Comparison of ENCODE assay signal across 13 cellular contexts in the genomic region with DNA sequence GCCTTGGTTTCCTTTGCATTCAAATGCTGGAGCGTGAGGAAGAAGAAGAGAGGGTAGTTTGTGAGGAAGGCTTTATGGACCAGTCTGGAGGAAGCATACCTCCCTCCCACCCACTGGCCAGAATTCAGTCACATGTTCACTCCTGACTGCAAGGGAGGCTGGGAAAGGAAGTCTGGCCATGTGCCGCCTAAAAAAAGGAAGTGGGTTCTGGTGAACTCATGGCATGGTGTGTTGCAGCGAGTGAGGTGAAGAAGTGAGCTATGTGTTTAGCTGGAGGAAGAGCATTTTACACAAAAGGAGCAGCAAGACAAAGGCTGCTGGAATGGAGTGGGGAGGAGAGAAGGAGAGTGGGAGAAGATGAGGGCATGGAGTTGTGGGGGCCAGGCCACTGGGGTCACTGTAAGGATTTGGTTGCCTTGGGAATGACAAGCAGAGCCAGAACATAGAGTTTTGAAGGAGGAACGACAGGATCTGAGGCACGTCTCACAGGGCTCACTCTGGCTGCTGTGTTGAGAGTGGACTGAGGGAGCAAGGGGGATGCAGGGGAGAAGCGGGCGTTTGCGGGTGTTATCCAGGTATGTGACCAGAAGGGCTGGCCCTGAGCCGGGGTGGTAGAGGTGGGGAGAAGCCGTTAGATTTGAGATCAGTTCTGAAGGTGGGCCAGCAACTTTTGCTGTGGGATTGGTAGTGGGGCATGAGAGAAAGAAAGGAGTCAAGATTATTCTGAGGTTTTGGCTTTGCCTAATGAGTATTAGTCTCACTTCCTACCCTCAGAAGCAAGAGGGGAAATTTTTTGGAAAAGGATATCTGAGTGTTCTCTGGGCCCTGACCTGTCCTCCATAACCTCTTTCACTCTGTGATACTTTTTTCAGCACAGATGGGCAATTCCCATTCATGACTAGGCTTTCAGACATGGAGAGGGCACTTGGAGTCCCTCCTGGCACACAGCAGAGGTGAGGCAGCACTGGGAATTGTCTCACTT. TPM values are rescaled to one million over a fixed set of nuclear protein-coding genes. Genes with fewer than 3 reads are reported as not detected.
DNase-seq lines count a peak whose midpoint lies in the region; ATAC-seq and TF ChIP-seq lines count a peak whose summit lies in the region.
"Had no signal": no experiment of that assay in that cellular context is flagged by ENCODE, and none has a peak within 500 bp of the region (broad histone marks: within the 10 kb centered on the region; RNA-seq: fewer than 3 reads in every experiment).

No MANE protein-coding gene starts in this region.

- no peak for DNase-seq in T-helper 1 cell
- DNase-seq in HT1080 (ENCODE audit: low read depth) = peak; percentile 38
- DNase-seq in activated B cell treated with CpG ODN at 0.5 μM for 24 hours = no peak
- no peak for DNase-seq in nephron progenitor cell
- no peak for DNase-seq in stimulated activated CD4-positive, alpha-beta T cell treated with anti-CD3 and anti-CD28 coated beads, Interleukin-2, amount 100 ng/mL, for 48 hours
- DNase-seq: DMS79; H9; MM.1S; NK-92 treated with Interleukin-12 subunit alpha and Interleukin-12 subunit beta, amount 100 ng/mL, for 24 hours had no signal

- intact Hi-C loops in activated B cell treated with CpG ODN at 0.5 μM for 24 hours (cut with micrococcal nuclease) = no loop called here

- H3K27ac Mint-ChIP-seq in T-helper 1 cell treated with Interleukin-12 subunit alpha and Interleukin-12 subunit beta and Interleukin-4 antibody, amounts not matched to agents 30 μg/mL and 1 μg/mL, for 36 hours = peak overlapping the region; percentile 35
- peak overlapping the region; percentile 19 for H3K27ac Mint-ChIP-seq in activated B cell treated with CpG ODN at 0.5 μM for 24 hours
- H3K27ac Mint-ChIP-seq in nephron progenitor cell = peak overlapping the region; percentile 2
- H3K27ac Mint-ChIP-seq: H9, nephron had no signal

- H3K36me3 Mint-ChIP-seq in T-helper 1 cell treated with Interleukin-12 subunit alpha and Interleukin-12 subunit beta and Interleukin-4 antibody, amounts not matched to agents 30 μg/mL and 1 μg/mL, for 36 hours (ENCODE audit: low read depth) = peaks cover 13% of the 10 kb centered on the region
- H3K36me3 Mint-ChIP-seq in activated B cell treated with CpG ODN at 0.5 μM for 24 hours (ENCODE audit: low read depth) = no peaks in the 10 kb centered on the region
- H3K36me3 Mint-ChIP-seq in nephron progenitor cell (ENCODE audit: low read depth) = no peaks in the 10 kb centered on the region

- no peak for ATAC-seq in activated B cell treated with CpG ODN at 0.5 μM for 24 hours (ENCODE audit: low read depth)
- ATAC-seq in GM19324 (IDR thresholded peaks at IDR 0.05; ENCODE audit: low FRiP score, unreplicated experiment) = no peak
- no peak for ATAC-seq in GM18861 (IDR thresholded peaks at IDR 0.05; ENCODE audit: unreplicated experiment)

- H3K4me3 Mint-ChIP-seq in T-helper 1 cell treated with Interleukin-12 subunit alpha and Interleukin-12 subunit beta and Interleukin-4 antibody, amounts not matched to agents 30 μg/mL and 1 μg/mL, for 36 hours = peak overlapping the region; percentile 23
- H3K4me3 Mint-ChIP-seq in activated B cell treated with CpG ODN at 0.5 μM for 24 hours (no peak overlapping the region), nephron progenitor cell (no peak overlapping the region)
- H3K4me3 Mint-ChIP-seq: H9, nephron had no signal

- no peak for TF ChIP-seq CTCF in activated B cell treated with CpG ODN at 0.5 μM for 24 hours (IDR thresholded peaks at IDR 0.05)
- no peak for TF ChIP-seq CTCF in nephron progenitor cell (IDR thresholded peaks at IDR 0.05)

- peaks cover 31% of the 10 kb centered on the region for H3K4me1 Mint-ChIP-seq in T-helper 1 cell treated with Interleukin-12 subunit alpha and Interleukin-12 subunit beta and Interleukin-4 antibody, amounts not matched to agents 30 μg/mL and 1 μg/mL, for 36 hours (ENCODE audit: low read depth)
- peaks cover 38% of the 10 kb centered on the region for H3K4me1 Mint-ChIP-seq in activated B cell treated with CpG ODN at 0.5 μM for 24 hours
- peaks cover 11% of the 10 kb centered on the region for H3K4me1 Mint-ChIP-seq in nephron progenitor cell

- peaks cover 4% of the 10 kb centered on the region for H3K9me3 Mint-ChIP-seq in T-helper 1 cell treated with Interleukin-12 subunit alpha and Interleukin-12 subunit beta and Interleukin-4 antibody, amounts not matched to agents 30 μg/mL and 1 μg/mL, for 36 hours
- H3K9me3 Mint-ChIP-seq in activated B cell treated with CpG ODN at 0.5 μM for 24 hours = peaks cover 4% of the 10 kb centered on the region
- no peaks in the 10 kb centered on the region for H3K9me3 Mint-ChIP-seq in nephron progenitor cell
- H3K9me3 Mint-ChIP-seq: H9, nephron had no signal

- H3K27me3 Mint-ChIP-seq in T-helper 1 cell treated with Interleukin-12 subunit alpha and Interleukin-12 subunit beta and Interleukin-4 antibody, amounts not matched to agents 30 μg/mL and 1 μg/mL, for 36 hours (ENCODE audit: low read depth) = no peaks in the 10 kb centered on the region
- H3K27me3 Mint-ChIP-seq in activated B cell treated with CpG ODN at 0.5 μM for 24 hours = no peaks in the 10 kb centered on the region
- H3K27me3 Mint-ChIP-seq in nephron progenitor cell (ENCODE audit: low read depth, poor library complexity) = peaks cover 7% of the 10 kb centered on the region

- CTCF ChIA-PET in activated B cell treated with CpG ODN at 0.5 μM for 24 hours (lab: Charles Lee) = no interaction called here

- POLR2A ChIA-PET in activated B cell treated with CpG ODN at 0.5 μM for 24 hours (lab: Charles Lee) = no interaction called here

RNA-seq across cellular contexts. Expression of gene BMAL1, which starts 26.4 kb away (rescaled TPM):
- total RNA-seq in HT1080 (2014; rRNA removed; shearing (Covaris generic)) = 12.9 and 18.5 TPM in 2 replicates
- polyA plus RNA-seq in HT1080 (2015; cell fraction: cytosol; rRNA removed) = 7.5 and 9.3 TPM in 2 replicates
- 14.7 and 16.0 TPM in 2 replicates for polyA plus RNA-seq in HT1080 (2015; cell fraction: nucleus; rRNA removed)
- total RNA-seq in activated B cell treated with CpG ODN at 0.5 μM for 24 hours = 21.9 and 30.1 TPM in 2 replicates
